ENCODE assay signal across 21 cellular contexts in genomic region chr17:61167050-61167449, GRCh38.
DNase-seq lines count a peak whose midpoint lies in the region; ATAC-seq, FAIRE-seq and TF ChIP-seq lines count a peak whose summit lies in the region.
"Had no signal": no experiment of that assay in that cellular context is flagged by ENCODE, and none has a peak within 500 bp of the region (broad histone marks: within the 10 kb centered on the region; RNA-seq: fewer than 3 reads in every experiment).

No MANE protein-coding gene starts in this region.

- no peak for TF ChIP-seq EP300 in A549 (IDR thresholded peaks at IDR 0.05)

- ATAC-seq in A549 (no peak), GM18907 (IDR thresholded peaks at IDR 0.05; ENCODE audit: unreplicated experiment) (no peak)
- ATAC-seq: CD8-positive, alpha-beta T cell had no signal

- H3K4me2 ChIP-seq in A549 (peak overlapping the region; percentile 24; the same call in 1 of the 3 replicates), Loucy (ENCODE audit: low read depth, low read length, poor library complexity, severe bottlenecking) (no peak overlapping the region)
- H3K4me2 ChIP-seq: BLaER1 had no signal

- H3K79me2 ChIP-seq in Loucy (ENCODE audit: insufficient read depth, low read length) = no peaks in the 10 kb centered on the region

- H3K4me1 Mint-ChIP-seq in nephron = peaks cover 31% of the 10 kb centered on the region
- H3K4me1 Mint-ChIP-seq: B cell had no signal

- H3K9me3 ChIP-seq in A549 (no peaks in the 10 kb centered on the region), Loucy (ENCODE audit: insufficient read depth, low read depth, low read length) (no peaks in the 10 kb centered on the region)
- H3K9me3 ChIP-seq: Caco-2 had no signal

- DNase-seq in A549 (ENCODE audit: low read depth in 1 of 2, low spot score in 1 of 2) (no peak), amniotic epithelial cell (ENCODE audit: low read depth) (peak; percentile 79), DMS53 (lab: John Stamatoyannopoulos, UW) (no peak)
- DNase-seq: Caco-2; CD4-positive, CD25-positive, alpha-beta regulatory T cell; CD8-positive, alpha-beta T cell; DMS153; DMS79; EL; GF-D8; GM23248; H7; HCEC 1CT had no signal

- no peaks in the 10 kb centered on the region for H3K36me3 ChIP-seq in Loucy (ENCODE audit: insufficient read depth, low read length)
- H3K36me3 ChIP-seq: BLaER1 had no signal

- no peak for TF ChIP-seq RAD21 in A549 (conservative IDR thresholded peaks at IDR 0.05 in 1 of 2, IDR thresholded peaks at IDR 0.05 in 1 of 2)

- H3K4me1 ChIP-seq in A549 (peaks cover 21% of the 10 kb centered on the region), Loucy (ENCODE audit: insufficient read depth, low read length, poor library complexity, severe bottlenecking) (peaks cover 5% of the 10 kb centered on the region)
- H3K4me1 ChIP-seq: BLaER1, Caco-2 had no signal

- 0 out of 2 replicates have a peak overlapping the region, but pooled peaks have one; percentile 27 for H2AFZ ChIP-seq in Loucy (ENCODE audit: low read length)
- H2AFZ ChIP-seq: GM23248 had no signal

- POLR2A ChIA-PET in A549 (lab: Yijun Ruan, JAX) = no interaction called here

- CTCF ChIA-PET in A549 (lab: Yijun Ruan, JAX) = no interaction called here

- H3K27me3 Mint-ChIP-seq in nephron (ENCODE audit: low read depth) = no peaks in the 10 kb centered on the region
- H3K27me3 Mint-ChIP-seq: B cell; CD4-positive, CD25-positive, alpha-beta regulatory T cell had no signal

- H3K27ac ChIP-seq in A549 = no peak overlapping the region
- H3K27ac ChIP-seq: BLaER1, C4-2B, GM23248 had no signal

- no peak for FAIRE-seq in A549 (lab: Jason Lieb, UNC)
- FAIRE-seq: GM12891, H1 had no signal

- 84% methylated on average over 1 of the region's 1 CpG for WGBS in A549 (ENCODE audit: missing lambda C conversion rate)

- no peak for TF ChIP-seq CTCF in A549 (IDR thresholded peaks at IDR 0.05)
- TF ChIP-seq CTCF in Loucy (conservative IDR thresholded peaks at IDR 0.05; ENCODE audit: low read length) = no peak
- TF ChIP-seq CTCF in nephron (IDR thresholded peaks at IDR 0.05; ENCODE audit: unreplicated experiment in 3 of 3) = no peak

- no peaks in the 10 kb centered on the region for H3K9me2 ChIP-seq in Loucy (replicated peaks; ENCODE audit: low read depth, low read length)

- H3K4me3 Mint-ChIP-seq in nephron = no peak overlapping the region
- H3K4me3 Mint-ChIP-seq: B cell; CD4-positive, CD25-positive, alpha-beta regulatory T cell; CD8-positive, alpha-beta T cell had no signal

- H3K27me3 ChIP-seq in Loucy (ENCODE audit: insufficient read depth, low read length, poor library complexity, severe bottlenecking) = no peaks in the 10 kb centered on the region
- H3K27me3 ChIP-seq: BLaER1 had no signal

- H3F3A ChIP-seq in Loucy (ENCODE audit: low read depth) = no peaks in the 10 kb centered on the region

- TF ChIP-seq POLR2A in A549 (IDR thresholded peaks at IDR 0.05; ENCODE audit: low read length) = no peak

- H3K9me3 Mint-ChIP-seq in nephron = peaks cover 2% of the 10 kb centered on the region

- H3K9ac ChIP-seq in Loucy (ENCODE audit: low read depth, low read length, poor library complexity, severe bottlenecking) = no peak overlapping the region
- H3K9ac ChIP-seq: BLaER1, GM23248 had no signal

- no peaks in the 10 kb centered on the region for H4K20me1 ChIP-seq in Loucy (ENCODE audit: insufficient read depth, low read length, poor library complexity, severe bottlenecking)
- H4K20me1 ChIP-seq: BLaER1 had no signal

- H3K4me3 ChIP-seq in A549 = no peak overlapping the region
- H3K4me3 ChIP-seq in Loucy (ENCODE audit: low read length, poor library complexity, severe bottlenecking) = no peak overlapping the region
- H3K4me3 ChIP-seq: BLaER1, GM23248 had no signal

- H3K36me3 Mint-ChIP-seq in nephron (ENCODE audit: low read depth) = peaks cover 21% of the 10 kb centered on the region

- peak overlapping the region; percentile 58 to 81 (median 67) for H3K27ac Mint-ChIP-seq in nephron
- H3K27ac Mint-ChIP-seq: B cell; CD4-positive, CD25-positive, alpha-beta regulatory T cell; CD8-positive, alpha-beta T cell had no signal

TF ChIP-seq in A549, 52 proteins besides CTCF, POLR2A, EP300 and RAD21:
- TF ChIP-seq EHF (CRISPR knock-in tag; IDR thresholded peaks at IDR 0.05) (no peak), KDM5A (IDR thresholded peaks at IDR 0.05) (no peak), USF2 (IDR thresholded peaks at IDR 0.05) (no peak), CHD2 (IDR thresholded peaks at IDR 0.05; ENCODE audit: low read length, partially characterized antibody) (no peak), EHMT2 (IDR thresholded peaks at IDR 0.05; ENCODE audit: low read depth) (no peak), JUNB (IDR thresholded peaks at IDR 0.05) (no peak), HOXA7 (CRISPR knock-in tag; IDR thresholded peaks at IDR 0.05) (no peak), HES2 (IDR thresholded peaks at IDR 0.05) (no peak), HMGXB4 (CRISPR knock-in tag; IDR thresholded peaks at IDR 0.05; ENCODE audit: borderline replicate concordance) (no peak), HEYL (CRISPR knock-in tag; IDR thresholded peaks at IDR 0.05) (no peak), FOXS1 (CRISPR knock-in tag; IDR thresholded peaks at IDR 0.05) (no peak), CBX2 (IDR thresholded peaks at IDR 0.05; ENCODE audit: borderline replicate concordance, low read depth) (no peak), HDAC2 (IDR thresholded peaks at IDR 0.05) (no peak), ZSCAN20 (CRISPR knock-in tag; IDR thresholded peaks at IDR 0.05) (no peak), MAZ (IDR thresholded peaks at IDR 0.05; ENCODE audit: borderline replicate concordance, low read depth, low read length) (no peak), CHD4 (IDR thresholded peaks at IDR 0.05; ENCODE audit: borderline replicate concordance) (no peak), E2F6 (IDR thresholded peaks at IDR 0.05; ENCODE audit: borderline replicate concordance, low read depth) (no peak), NPAS2 (CRISPR knock-in tag; IDR thresholded peaks at IDR 0.05; ENCODE audit: borderline replicate concordance) (no peak)
TF ChIP-seq in A549: peak in this region for 0.
